In the genomic region with DNA sequence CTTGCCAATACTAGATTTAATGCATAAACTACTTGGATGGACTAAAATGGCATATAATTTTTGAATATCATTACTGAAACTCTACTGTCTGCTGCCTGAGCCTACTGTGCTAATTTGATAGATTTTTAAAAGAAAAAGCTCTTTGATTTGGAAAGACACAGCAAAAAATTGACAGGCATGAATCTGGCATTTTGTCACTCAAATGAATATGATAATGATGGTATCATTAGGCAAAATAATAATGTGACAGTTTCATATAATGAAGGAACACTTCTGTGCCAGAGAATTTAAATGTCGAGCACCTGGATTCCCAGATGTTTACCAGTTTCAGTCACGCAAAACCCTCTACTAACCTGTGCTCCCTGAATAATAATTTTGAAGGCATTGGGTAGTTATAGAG, we compare ENCODE assay signal across 30 cellular contexts. TPM values are rescaled to one million over a fixed set of nuclear protein-coding genes. Genes with fewer than 3 reads are reported as not detected.
"Had no signal": no experiment of that assay in that cellular context is flagged by ENCODE, and none has a peak within 500 bp of the region (broad histone marks: within the 10 kb centered on the region; RNA-seq: fewer than 3 reads in every experiment).

No MANE protein-coding gene starts in this region.

- H3K27me3 ChIP-seq: adrenal gland, body of pancreas, dorsolateral prefrontal cortex, esophagus muscularis mucosa, foreskin keratinocyte, gastrocnemius medialis, heart left ventricle had no signal

- H3K9me3 ChIP-seq: adrenal gland, body of pancreas, esophagus muscularis mucosa, gastrocnemius medialis had no signal

- H3K27ac ChIP-seq: adrenal gland, body of pancreas, dorsolateral prefrontal cortex, esophagus muscularis mucosa, foreskin keratinocyte, gastrocnemius medialis had no signal

- H3K36me3 ChIP-seq: adrenal gland, esophagus muscularis mucosa, gastrocnemius medialis, heart left ventricle had no signal

- DNase-seq: activated CD4-positive, alpha-beta memory T cell treated with anti-CD3 and anti-CD28 coated beads for 36 hours; activated CD4-positive, alpha-beta T cell treated with anti-CD3 and anti-CD28 coated beads for 36 hours; activated CD4-positive, alpha-beta T cell treated with anti-CD3 and anti-CD28 coated beads, Interleukin-2, amount 10 ng/mL, durations not matched to agents 24 days and 14 days; activated CD4-positive, CD25-positive, alpha-beta regulatory T cell; activated CD4-positive, CD25-positive, alpha-beta regulatory T cell treated with anti-CD3 and anti-CD28 coated beads, Interleukin-2, amount 50 U/mL, for 72 hours; activated CD8-positive, alpha-beta memory T cell treated with anti-CD3 and anti-CD28 coated beads, Interleukin-2, amount 10 ng/mL, durations not matched to agents 7 days and 5 days; activated CD8-positive, alpha-beta memory T cell treated with anti-CD3 and anti-CD28 coated beads, Interleukin-2, amount 50 U/mL, for 4 hours; activated CD8-positive, alpha-beta T cell treated with anti-CD3 and anti-CD28 coated beads, Interleukin-2, amount 10 ng/mL, durations not matched to agents 7 days and 5 days; activated effector memory CD4-positive, alpha-beta T cell treated with anti-CD3 and anti-CD28 coated beads, Interleukin-2, amount 50 U/mL, for 16 hours; activated naive CD4-positive, alpha-beta T cell treated with anti-CD3 and anti-CD28 coated beads for 36 hours; activated naive CD8-positive, alpha-beta T cell treated with anti-CD3 and anti-CD28 coated beads for 36 hours; activated naive CD8-positive, alpha-beta T cell treated with anti-CD3 and anti-CD28 coated beads, Interleukin-2, amount 50 U/mL, for 24 hours; activated T-cell treated with anti-CD3 and anti-CD28 coated beads, Interleukin-2, amount 50 U/mL, for 1 hour; activated T-cell treated with anti-CD3 and anti-CD28 coated beads, Interleukin-2, amount 50 U/mL, for 48 hours; adrenal gland; amygdala; aorta; dorsolateral prefrontal cortex; effector memory CD4-positive, alpha-beta T cell; erythroblast; foreskin keratinocyte; gastrocnemius medialis; glutamatergic neuron; heart left ventricle; T-helper 1 cell; T-helper 17 cell; T1000 had no signal

- FAIRE-seq: colon had no signal

- H3K4me3 ChIP-seq: adrenal gland, body of pancreas, dorsolateral prefrontal cortex, esophagus muscularis mucosa, gastrocnemius medialis, heart left ventricle had no signal

RNA-seq across cellular contexts. Expression of a gene that starts 60.0 kb away (rescaled TPM):
- polyA plus RNA-seq: adrenal gland, aorta, foreskin keratinocyte, heart left ventricle had no signal
